18 cellular contexts compared by ENCODE assay signal in the genomic region with DNA sequence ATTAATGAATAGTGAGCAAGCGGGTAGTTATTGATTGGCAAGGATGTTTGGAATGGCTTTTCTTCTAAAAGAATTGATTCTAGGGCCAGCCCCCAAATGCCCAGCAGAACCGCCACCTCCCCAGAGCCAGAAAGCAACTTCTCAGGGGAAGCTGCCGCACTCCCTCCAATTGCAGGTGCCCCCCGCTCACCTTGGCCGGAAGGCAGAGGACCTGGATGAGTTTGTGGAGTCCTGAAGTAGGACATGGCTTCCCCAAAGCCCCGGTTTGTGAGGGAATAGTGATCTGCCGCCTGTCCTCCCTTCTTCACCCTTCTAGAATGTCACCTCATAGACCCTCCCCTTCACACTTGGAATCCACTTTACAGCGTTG. TPM values are rescaled to one million over a fixed set of nuclear protein-coding genes. Genes with fewer than 3 reads are reported as not detected.
DNase-seq lines count a peak whose midpoint lies in the region; ATAC-seq, FAIRE-seq and TF ChIP-seq lines count a peak whose summit lies in the region.
"Had no signal": no experiment of that assay in that cellular context is flagged by ENCODE, and none has a peak within 500 bp of the region (broad histone marks: within the 10 kb centered on the region; RNA-seq: fewer than 3 reads in every experiment).

A gene with protein sequence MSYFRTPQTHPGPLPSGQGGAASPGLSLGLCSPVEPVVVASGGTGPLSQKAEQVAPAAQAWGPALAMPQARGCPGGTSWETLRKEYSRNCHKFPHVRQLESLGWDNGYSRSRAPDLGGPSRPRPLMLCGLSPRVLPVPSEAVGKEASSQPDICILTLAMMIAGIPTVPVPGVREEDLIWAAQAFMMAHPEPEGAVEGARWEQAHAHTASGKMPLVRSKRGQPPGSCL (minus strand): TSS at position 277 of the 370 bp plus-strand sequence. CDS start 32 bp downstream, at position 245.

- no peak for ATAC-seq in HepG2
- ATAC-seq in right lobe of liver, result no peak
- no peak for ATAC-seq in thoracic aorta (ENCODE audit: insufficient number of reproducible peaks, low FRiP score, low read depth)
- ATAC-seq in GM18519 (IDR thresholded peaks at IDR 0.05; ENCODE audit: low FRiP score, unreplicated experiment), result no peak
- ATAC-seq in HG03159 (IDR thresholded peaks at IDR 0.05; ENCODE audit: unreplicated experiment), result no peak
- ATAC-seq: A549 had no signal

- no peak within 1 kb of the TSS for H2BK5ac ChIP-seq in mesenchymal stem cell (ENCODE audit: low read depth, low read length, poor library complexity, severe bottlenecking)

- WGBS in HepG2 (ENCODE audit: low lambda C conversion rate), result 99% methylated on average over 8 of the region's 8 CpGs
- 89% methylated on average over 2 of the region's 8 CpGs for WGBS in right lobe of liver (ENCODE audit: insufficient coverage, low coverage, low lambda C conversion rate, missing lambda C conversion rate)
- WGBS in mesenchymal stem cell, result 81% methylated on average over 2 of the region's 8 CpGs

- H3K4me3 ChIP-seq in HepG2 (replicated peaks in 1 of 3; ENCODE audit: insufficient read depth in 1 of 3, low read depth in 2 of 3, low read length in 3 of 3) (no peak within 1 kb of the TSS), right lobe of liver (no peak within 1 kb of the TSS), NT2/D1 (ENCODE audit: insufficient read length, low read depth) (no peak within 1 kb of the TSS), mesenchymal stem cell (ENCODE audit: insufficient read depth in 1 of 2, low read depth in 1 of 2, low read length in 2 of 2) (no peak within 1 kb of the TSS), thoracic aorta (no peak within 1 kb of the TSS)
- H3K4me3 ChIP-seq: A549, PC-9 had no signal

- no peak within 1 kb of the TSS for H3K14ac ChIP-seq in mesenchymal stem cell (ENCODE audit: low read length in 2 of 2)

- H3K9ac ChIP-seq in HepG2 (ENCODE audit: insufficient read depth, low read depth, low read length) (no peak within 1 kb of the TSS), NT2/D1 (ENCODE audit: insufficient read length, low read depth) (peak within 1 kb of the TSS; percentile 26), mesenchymal stem cell (ENCODE audit: low read length) (no peak within 1 kb of the TSS)
- H3K9ac ChIP-seq: SK-N-SH had no signal

- H3K18ac ChIP-seq in mesenchymal stem cell (ENCODE audit: low read depth in 1 of 2, low read length in 2 of 2), result no peak within 1 kb of the TSS

- H2BK120ac ChIP-seq in mesenchymal stem cell (ENCODE audit: low read depth, low read length), result no peak within 1 kb of the TSS

- H4K8ac ChIP-seq in mesenchymal stem cell (ENCODE audit: low read length), result no peak within 1 kb of the TSS

- H3K79me1 ChIP-seq in mesenchymal stem cell (replicated peaks; ENCODE audit: low read length, poor library complexity, severe bottlenecking), result peaks cover 41% of the 10 kb centered on the region

- TF ChIP-seq CTCF in HepG2 (CRISPR knock-in tag; IDR thresholded peaks at IDR 0.05) (no peak), right lobe of liver (IDR thresholded peaks at IDR 0.05) (no peak), thoracic aorta (IDR thresholded peaks at IDR 0.05) (no peak)

- CTCF ChIA-PET in HepG2 (lab: Yijun Ruan, JAX; ENCODE audit: low intra/inter-chr PET ratio, low total read pairs), result no interaction called here

- no peak within 1 kb of the TSS for H4K91ac ChIP-seq in mesenchymal stem cell (ENCODE audit: low read length)

- H3K4me1 ChIP-seq in HepG2 (ENCODE audit: insufficient read depth, low read length), result peaks cover 46% of the 10 kb centered on the region
- peaks cover 0 to 27% (median 6%) of the 10 kb centered on the region in 4 donors for H3K4me1 ChIP-seq in right lobe of liver
- peaks cover 4% of the 10 kb centered on the region for H3K4me1 ChIP-seq in NT2/D1 (ENCODE audit: insufficient read depth, insufficient read length)
- H3K4me1 ChIP-seq in mesenchymal stem cell (ENCODE audit: control insufficient read depth, insufficient read depth, low read depth, low read length), result peaks cover 38% of the 10 kb centered on the region
- H3K4me1 ChIP-seq in thoracic aorta (ENCODE audit: control insufficient read depth in 1 of 2, low read depth in 2 of 2), result peaks cover 19 to 27% of the 10 kb centered on the region in 2 donors

- no peak within 1 kb of the TSS for H3K27ac ChIP-seq in HepG2 (ENCODE audit: extremely low read length, insufficient read depth, low read length)
- no peak within 1 kb of the TSS for H3K27ac ChIP-seq in right lobe of liver
- H3K27ac ChIP-seq in mesenchymal stem cell (ENCODE audit: low read length, poor library complexity, severe bottlenecking), result no peak within 1 kb of the TSS
- no peak within 1 kb of the TSS for H3K27ac ChIP-seq in thoracic aorta
- H3K27ac ChIP-seq: A549, PC-9 had no signal

- in situ Hi-C loops in HepG2 (cut with HindIII; ENCODE audit: extremely low pct_ligation_motif_present, low pct_unique_long_range_greater_than_20kb), result no loop called here

- TF ChIP-seq EP300 in HepG2 (IDR thresholded peaks at IDR 0.05; ENCODE audit: low read depth in 2 of 2, low read length in 2 of 2) (no peak), HepG2 (CRISPR knock-in tag; IDR thresholded peaks at IDR 0.05; ENCODE audit: borderline replicate concordance) (no peak)

- peak within 1 kb of the TSS; percentile 50 for H2AK5ac ChIP-seq in mesenchymal stem cell (ENCODE audit: low read length, severe bottlenecking)

- H3K79me2 ChIP-seq in HepG2 (ENCODE audit: insufficient read depth, low read length), result peaks cover 32% of the 10 kb centered on the region

- POLR2A ChIA-PET in HepG2 (lab: Yijun Ruan, JAX), result interaction anchor here (1.5 to 7.5 kb wide), 4 partner anchors 18 to 59 kb away, joined by 4 to 78 read pairs (median 9); partner anchors contain the start of genes PCIF1 and SNX21

- H3K23ac ChIP-seq in mesenchymal stem cell (ENCODE audit: low read length in 2 of 2), result no peak within 1 kb of the TSS

- no peak for TF ChIP-seq RAD21 in HepG2 (CRISPR knock-in tag; IDR thresholded peaks at IDR 0.05)

- BruUV-seq in HepG2 (replicated peaks; lab: Mats Ljungman, UMichigan), result no TSS peak

- H2AFZ ChIP-seq in HepG2 (ENCODE audit: low read length) (no peak within 1 kb of the TSS), mesenchymal stem cell (ENCODE audit: low read depth, low read length) (no peak within 1 kb of the TSS)
- H2AFZ ChIP-seq: PC-9 had no signal

- peak within 1 kb of the TSS in 1 of 2 experiments; percentile 6 for H2BK12ac ChIP-seq in mesenchymal stem cell (ENCODE audit: low read length in 2 of 2)

- H4K20me1 ChIP-seq in HepG2 (ENCODE audit: insufficient read depth, low read length), result no peaks in the 10 kb centered on the region

- DNase-seq in HepG2 (ENCODE audit: low spot score) (no peak), right lobe of liver (no peak), NT2/D1 (ENCODE audit: low read depth, low spot score) (no peak), mesenchymal stem cell (no peak), thoracic aorta (ENCODE audit: low spot score) (no peak), HuH-7 (ENCODE audit: low spot score) (no peak)
- DNase-seq: DMS 273 treated with DMSO at 0.1 percent for 48 hours, NCI-H1048, NCI-H146, NCI-H2081 treated with DMSO at 0.1 percent for 48 hours, NCI-H2227 treated with DMSO at 0.1 percent for 48 hours, NCI-H526 treated with DMSO at 0.1 percent for 48 hours, PC-9, Right ventricle myocardium superior, SK-N-SH had no signal

- intact Hi-C loops in HepG2 (cut with micrococcal nuclease; ENCODE audit: unreplicated experiment), result loop anchor here (10.0 kb wide), 1 partner anchor 93 kb away; the partner anchor contains the start of genes DNTTIP1 and WFDC3
- intact Hi-C loops in right lobe of liver (cut with DNase I), result loop anchor here in 1 of 2 donors (10.0 kb wide), 1 partner anchor 77 kb away; no protein-coding TSS in a partner anchor

- no peaks in the 10 kb centered on the region for H3K27me3 ChIP-seq in HepG2 (ENCODE audit: control insufficient read depth in 1 of 2, insufficient read depth in 2 of 2, low read length in 2 of 2)
- H3K27me3 ChIP-seq in right lobe of liver, result no peaks in the 10 kb centered on the region
- no peaks in the 10 kb centered on the region for H3K27me3 ChIP-seq in NT2/D1 (ENCODE audit: insufficient read depth, insufficient read length)
- no peaks in the 10 kb centered on the region for H3K27me3 ChIP-seq in mesenchymal stem cell (ENCODE audit: control insufficient read depth in 1 of 2, insufficient read depth in 1 of 2, low read length in 2 of 2)
- H3K27me3 ChIP-seq in thoracic aorta (replicated peaks; ENCODE audit: insufficient read depth), result no peaks in the 10 kb centered on the region

- H2BK15ac ChIP-seq in mesenchymal stem cell (ENCODE audit: low read depth, poor library complexity, severe bottlenecking), result peak within 1 kb of the TSS; percentile 6

- FAIRE-seq in HepG2 (lab: Jason Lieb, UNC), result no peak
- FAIRE-seq: A549 had no signal

- no peak within 1 kb of the TSS for H3K4ac ChIP-seq in mesenchymal stem cell (ENCODE audit: low read depth in 1 of 2, low read length in 2 of 2)

- TF ChIP-seq POLR2A in HepG2 (IDR thresholded peaks at IDR 0.05; ENCODE audit: insufficient read depth in 1 of 2, low read depth in 2 of 2, low read length in 2 of 2) (peak in 1 of 2 experiments; percentile 24; a peak in 2 of 4 replicates), right lobe of liver (IDR thresholded peaks at IDR 0.05) (no peak)

- peak within 1 kb of the TSS; percentile 85; the same call in 1 of the 2 replicates for H3K4me2 ChIP-seq in HepG2 (ENCODE audit: low read depth, low read length)
- no peak within 1 kb of the TSS for H3K4me2 ChIP-seq in mesenchymal stem cell (ENCODE audit: low read length, poor library complexity, severe bottlenecking)
- H3K4me2 ChIP-seq: A549, PC-9, SK-N-SH had no signal

- H3K36me3 ChIP-seq in HepG2 (replicated peaks in 1 of 2; ENCODE audit: control insufficient read depth in 1 of 2, insufficient read depth in 2 of 2, low read length in 2 of 2) (peaks cover 21 to 44% of the 10 kb centered on the region in 2 experiments), right lobe of liver (peaks cover 0 to 14% (median 0%) of the 10 kb centered on the region in 4 donors), NT2/D1 (ENCODE audit: insufficient read depth, insufficient read length, low read length) (peaks cover 33% of the 10 kb centered on the region), mesenchymal stem cell (ENCODE audit: control insufficient read depth in 1 of 2, insufficient read depth in 2 of 2, low read depth in 1 of 2, low read length in 2 of 2) (peaks cover 35 to 51% of the 10 kb centered on the region in 2 experiments), thoracic aorta (peaks cover 19% of the 10 kb centered on the region)

- no peaks in the 10 kb centered on the region for H3K9me3 ChIP-seq in HepG2 (ENCODE audit: low read length)
- H3K9me3 ChIP-seq in right lobe of liver, result no peaks in the 10 kb centered on the region
- H3K9me3 ChIP-seq in NT2/D1 (ENCODE audit: insufficient read depth, low read length), result no peaks in the 10 kb centered on the region
- H3K9me3 ChIP-seq in mesenchymal stem cell (ENCODE audit: control insufficient read depth, low read length), result no peaks in the 10 kb centered on the region
- H3K9me3 ChIP-seq in thoracic aorta, result no peaks in the 10 kb centered on the region
- H3K9me3 ChIP-seq: A549, SK-N-SH had no signal

RNA-seq across cellular contexts. Expression of the gene that starts here (rescaled TPM):
- 3.3 and 7.6 TPM in 2 replicates for total RNA-seq in HepG2 (2016; rRNA removed; fragmentation: Illumina TruSeq; extraction: Trizol)
- total RNA-seq in HepG2 (2016; cell fraction: cytosol; rRNA removed; fragmentation: Illumina TruSeq; extraction: Trizol; ENCODE audit: low read depth), result 0.35 and 0.40 TPM in 2 replicates
- total RNA-seq in HepG2 (2016; cell fraction: insoluble cytoplasmic fraction; rRNA removed; fragmentation: Illumina TruSeq; extraction: Trizol), result 2.3 and 8.1 TPM in 2 replicates
- total RNA-seq in HepG2 (2016; cell fraction: membrane; rRNA removed; fragmentation: Illumina TruSeq; extraction: Trizol), result 2.3 TPM in 2 replicates
- 13.0 and 19.1 TPM in 2 replicates for total RNA-seq in HepG2 (2016; cell fraction: nucleus; rRNA removed; fragmentation: Illumina TruSeq; extraction: Trizol)
- 4.8 and 8.9 TPM in 2 replicates for polyA plus RNA-seq in HepG2 (2011; rRNA removed)
- polyA plus RNA-seq in HepG2 (2011; cell fraction: cytosol; rRNA removed), result 1.8 and 3.7 TPM in 2 replicates
- polyA plus RNA-seq in HepG2 (2011; cell fraction: nucleus; rRNA removed), result 44.5 and 49.8 TPM in 2 replicates
- 2.1 and 3.2 TPM in 2 replicates for polyA plus RNA-seq in HepG2 (2012)
- 0.34 and 0.51 TPM in 2 replicates for polyA plus RNA-seq in HepG2 (2016; cell fraction: cytosol; fragmentation: Illumina TruSeq; extraction: Trizol; ENCODE audit: low read depth)
- 1.0 and 1.7 TPM in 2 replicates for polyA plus RNA-seq in HepG2 (2016; cell fraction: insoluble cytoplasmic fraction; fragmentation: Illumina TruSeq; extraction: Trizol; ENCODE audit: low read depth)
- polyA plus RNA-seq in HepG2 (2016; cell fraction: membrane; fragmentation: Illumina TruSeq; extraction: Trizol; ENCODE audit: low read depth), result 0.37 and 1.7 TPM in 2 replicates
- polyA plus RNA-seq in HepG2 (2016; cell fraction: nucleus; fragmentation: Illumina TruSeq; extraction: Trizol; ENCODE audit: insufficient read depth, low read depth), result 23.9 and 34.2 TPM in 2 replicates
- 3.0 and 7.4 TPM in 2 replicates for polyA minus RNA-seq in HepG2 (2011; rRNA and poly(A)+ RNA removed; ENCODE audit: low replicate concordance)
- 1.8 and 2.4 TPM in 2 replicates for polyA minus RNA-seq in HepG2 (2011; cell fraction: cytosol; rRNA and poly(A)+ RNA removed)
- 19.0 and 20.9 TPM in 2 replicates for polyA minus RNA-seq in HepG2 (2011; cell fraction: nucleus; rRNA and poly(A)+ RNA removed)
- total RNA-seq in right lobe of liver, result 1 to 10 TPM in 5 of 6 experiments, under 1 TPM in 1; 0.50 to 3.2 (median 2.0) TPM
- 0.39 TPM for polyA plus RNA-seq in mesenchymal stem cell (2013, experiment 1 of 2)
- 0.38 TPM for polyA plus RNA-seq in mesenchymal stem cell (2013, experiment 2 of 2)
- 10 to 100 TPM; 16.6 to 16.7 TPM for total RNA-seq in thoracic aorta
